8 cellular contexts compared by ENCODE assay signal in genomic region chr22:18001040-18001893, GRCh38. TPM values are rescaled to one million over a fixed set of nuclear protein-coding genes. Genes with fewer than 3 reads are reported as not detected.
A peak's percentile ranks its signal among the peaks of the same experiment; 100 is the strongest.
DNase-seq lines count a peak whose midpoint lies in the region; ATAC-seq and TF ChIP-seq lines count a peak whose summit lies in the region.

No MANE protein-coding gene starts in this region.

- peak; percentile 91 for DNase-seq in GM10248 (ENCODE audit: extremely low spot score)
- peak; percentile 76 to 83 for DNase-seq in activated T-cell treated with anti-CD3 and anti-CD28 coated beads, Interleukin-2, amount 50 U/mL, for 72 hours
- peak; percentile 96 to 97 for DNase-seq in erythroblast (lab: John Stamatoyannopoulos, UW)
- peak; percentile 91 for DNase-seq in middle frontal gyrus (ENCODE audit: extremely low spot score, low spot score)
- peak; percentile 64 to 68 for DNase-seq in stimulated activated CD8-positive, alpha-beta memory T cell treated with anti-CD3 and anti-CD28 coated beads, Interleukin-2, amount 100 ng/mL, for 48 hours (ENCODE audit: low read depth in 2 of 2)

- peak overlapping the region; percentile 83 for H3K27ac Mint-ChIP-seq in activated T-cell treated with anti-CD3 and anti-CD28 coated beads, Interleukin-2, amount 50 U/mL, for 72 hours

- H3K4me1 Mint-ChIP-seq in activated T-cell treated with anti-CD3 and anti-CD28 coated beads, Interleukin-2, amount 50 U/mL, for 72 hours (ENCODE audit: low read depth), result peaks cover 47% of the 10 kb centered on the region

- H3K36me3 ChIP-seq in KOPT-K1 (ENCODE audit: insufficient read depth, low read length), result no peaks in the 10 kb centered on the region

- peak overlapping the region; percentile 22 for H3K27ac ChIP-seq in KOPT-K1 (ENCODE audit: low read depth, low read length, poor library complexity, severe bottlenecking)

- POLR2A ChIA-PET in GM10248 (lab: Yijun Ruan, JAX), result interaction anchor here (1.0 kb wide), 1 partner anchor 76 kb away, joined by 4 read pairs; the partner anchor contains the start of gene PEX26

- H3K9me3 Mint-ChIP-seq in activated T-cell treated with anti-CD3 and anti-CD28 coated beads, Interleukin-2, amount 50 U/mL, for 72 hours, result no peaks in the 10 kb centered on the region

- ATAC-seq in activated T-cell treated with anti-CD3 and anti-CD28 coated beads, Interleukin-2, amount 50 U/mL, for 72 hours (replicated peaks in 1 of 2), result peak; percentile 64 to 71
- no peak for ATAC-seq in HG03442 (IDR thresholded peaks at IDR 0.05; ENCODE audit: unreplicated experiment)

- TF ChIP-seq CTCF in GM10248 (IDR thresholded peaks at IDR 0.05; ENCODE audit: control extremely low read depth, extremely low read depth, low read depth, missing control alignments), result peak; percentile 59

- TF ChIP-seq POLR2A in erythroblast (IDR thresholded peaks at IDR 0.05; ENCODE audit: low read length), result peak; percentile 82

- CTCF ChIA-PET in GM10248 (lab: Yijun Ruan, JAX), result interaction anchor here (0.7 to 3.4 kb wide), 7 partner anchors 11 to 215 kb away, joined by 3 to 23 read pairs (median 3); partner anchors contain the start of gene PEX26

- H3K27me3 Mint-ChIP-seq in activated T-cell treated with anti-CD3 and anti-CD28 coated beads, Interleukin-2, amount 50 U/mL, for 72 hours (ENCODE audit: low read depth), result peaks cover 21% of the 10 kb centered on the region

- H3K4me3 Mint-ChIP-seq in activated T-cell treated with anti-CD3 and anti-CD28 coated beads, Interleukin-2, amount 50 U/mL, for 72 hours, result peak overlapping the region; percentile 84 to 93

- no peaks in the 10 kb centered on the region for H3K9me3 ChIP-seq in KOPT-K1 (ENCODE audit: insufficient read depth, low read length, poor library complexity, severe bottlenecking)

- peaks cover 0 to 1% of the 10 kb centered on the region in 2 donors for H3K36me3 Mint-ChIP-seq in activated T-cell treated with anti-CD3 and anti-CD28 coated beads, Interleukin-2, amount 50 U/mL, for 72 hours (ENCODE audit: insufficient read depth in 2 of 2)

TF ChIP-seq in PFSK-1, 5 proteins besides CTCF, POLR2A, EP300 and RAD21:
- peak; percentile 72; the same call in 1 of the 2 replicates for TF ChIP-seq TAF1 (IDR thresholded peaks at IDR 0.05; ENCODE audit: borderline replicate concordance, insufficient read depth, low read length)
- TF ChIP-seq FOXP2 (optimal IDR thresholded peaks at IDR 0.05; ENCODE audit: borderline replicate concordance, extremely low read depth, extremely low read length, insufficient read depth), result peak; percentile 81
- TF ChIP-seq SIN3A (IDR thresholded peaks at IDR 0.05; ENCODE audit: borderline replicate concordance, insufficient read depth, low read length), result no peak
- TF ChIP-seq REST (IDR thresholded peaks at IDR 0.05; ENCODE audit: insufficient read depth in 1 of 2, low read depth in 2 of 2, low read length in 2 of 2), result no peak
- TF ChIP-seq POLR2AphosphoS5 (IDR thresholded peaks at IDR 0.05; ENCODE audit: low read depth, low read length), result peak; percentile 85

RNA-seq across cellular contexts. Expression of gene MICAL3, which starts 23.1 kb away (rescaled TPM):
- polyA plus RNA-seq in PFSK-1 (2012; ENCODE audit: insufficient read length, low read depth), result 20.4 TPM
- total RNA-seq in activated T-cell treated with anti-CD3 and anti-CD28 coated beads, Interleukin-2, amount 50 U/mL, for 72 hours, result 10 to 100 TPM; 17.9 to 26.0 TPM
